Comparison of ENCODE assay signal across 1 cellular context in the genomic region with DNA sequence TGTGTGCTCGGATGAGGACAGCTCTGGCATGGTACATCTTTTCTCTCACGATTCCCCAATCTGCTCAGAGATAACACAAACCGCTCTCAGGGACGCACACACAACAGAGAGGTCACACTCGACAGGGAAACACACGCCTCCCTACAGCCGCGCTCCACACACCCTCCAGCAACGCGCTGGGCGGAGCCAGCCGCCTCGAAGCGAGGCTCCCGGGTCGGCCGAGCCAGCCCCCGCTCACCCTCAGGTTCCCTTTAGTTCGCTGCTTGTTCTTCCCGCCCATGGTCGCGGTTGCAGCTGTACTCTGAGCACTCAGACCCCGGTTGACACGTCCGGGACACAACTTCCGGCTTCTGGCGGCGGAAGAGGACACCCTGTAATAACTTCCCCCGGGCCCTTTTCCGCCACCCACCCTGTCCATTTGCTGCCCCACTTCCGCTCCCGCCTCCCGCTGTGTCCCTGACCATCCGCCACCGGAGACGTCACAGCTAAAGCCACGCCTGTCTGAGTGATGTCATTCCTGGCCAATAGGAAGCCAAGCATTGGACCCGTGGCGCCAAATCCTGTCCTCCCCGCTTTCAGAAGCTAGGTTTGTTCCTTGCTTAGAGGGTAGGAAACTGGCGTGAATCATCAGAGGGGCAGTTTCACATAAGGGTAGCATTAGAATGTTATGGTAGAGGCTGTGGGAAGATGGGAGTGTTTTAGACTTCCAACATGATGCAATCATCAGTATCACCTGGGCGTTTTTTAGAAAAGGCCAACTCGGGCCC.
A peak's percentile ranks its signal among the peaks of the same experiment; 100 is the strongest.
TF ChIP-seq lines count a peak whose summit lies in the region.

A gene with protein sequence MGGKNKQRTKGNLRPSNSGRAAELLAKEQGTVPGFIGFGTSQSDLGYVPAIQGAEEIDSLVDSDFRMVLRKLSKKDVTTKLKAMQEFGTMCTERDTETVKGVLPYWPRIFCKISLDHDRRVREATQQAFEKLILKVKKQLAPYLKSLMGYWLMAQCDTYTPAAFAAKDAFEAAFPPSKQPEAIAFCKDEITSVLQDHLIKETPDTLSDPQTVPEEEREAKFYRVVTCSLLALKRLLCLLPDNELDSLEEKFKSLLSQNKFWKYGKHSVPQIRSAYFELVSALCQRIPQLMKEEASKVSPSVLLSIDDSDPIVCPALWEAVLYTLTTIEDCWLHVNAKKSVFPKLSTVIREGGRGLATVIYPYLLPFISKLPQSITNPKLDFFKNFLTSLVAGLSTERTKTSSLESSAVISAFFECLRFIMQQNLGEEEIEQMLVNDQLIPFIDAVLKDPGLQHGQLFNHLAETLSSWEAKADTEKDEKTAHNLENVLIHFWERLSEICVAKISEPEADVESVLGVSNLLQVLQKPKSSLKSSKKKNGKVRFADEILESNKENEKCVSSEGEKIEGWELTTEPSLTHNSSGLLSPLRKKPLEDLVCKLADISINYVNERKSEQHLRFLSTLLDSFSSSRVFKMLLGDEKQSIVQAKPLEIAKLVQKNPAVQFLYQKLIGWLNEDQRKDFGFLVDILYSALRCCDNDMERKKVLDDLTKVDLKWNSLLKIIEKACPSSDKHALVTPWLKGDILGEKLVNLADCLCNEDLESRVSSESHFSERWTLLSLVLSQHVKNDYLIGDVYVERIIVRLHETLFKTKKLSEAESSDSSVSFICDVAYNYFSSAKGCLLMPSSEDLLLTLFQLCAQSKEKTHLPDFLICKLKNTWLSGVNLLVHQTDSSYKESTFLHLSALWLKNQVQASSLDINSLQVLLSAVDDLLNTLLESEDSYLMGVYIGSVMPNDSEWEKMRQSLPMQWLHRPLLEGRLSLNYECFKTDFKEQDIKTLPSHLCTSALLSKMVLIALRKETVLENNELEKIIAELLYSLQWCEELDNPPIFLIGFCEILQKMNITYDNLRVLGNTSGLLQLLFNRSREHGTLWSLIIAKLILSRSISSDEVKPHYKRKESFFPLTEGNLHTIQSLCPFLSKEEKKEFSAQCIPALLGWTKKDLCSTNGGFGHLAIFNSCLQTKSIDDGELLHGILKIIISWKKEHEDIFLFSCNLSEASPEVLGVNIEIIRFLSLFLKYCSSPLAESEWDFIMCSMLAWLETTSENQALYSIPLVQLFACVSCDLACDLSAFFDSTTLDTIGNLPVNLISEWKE (N-terminal part only) (minus strand): TSS at position 352 of the 767 bp plus-strand sequence. CDS start 72 bp downstream, at position 280.

TF ChIP-seq in HepG2, 621 proteins besides CTCF, POLR2A, EP300 and RAD21 (continued from another document and continues in another):
- TF ChIP-seq, protein P1, sequence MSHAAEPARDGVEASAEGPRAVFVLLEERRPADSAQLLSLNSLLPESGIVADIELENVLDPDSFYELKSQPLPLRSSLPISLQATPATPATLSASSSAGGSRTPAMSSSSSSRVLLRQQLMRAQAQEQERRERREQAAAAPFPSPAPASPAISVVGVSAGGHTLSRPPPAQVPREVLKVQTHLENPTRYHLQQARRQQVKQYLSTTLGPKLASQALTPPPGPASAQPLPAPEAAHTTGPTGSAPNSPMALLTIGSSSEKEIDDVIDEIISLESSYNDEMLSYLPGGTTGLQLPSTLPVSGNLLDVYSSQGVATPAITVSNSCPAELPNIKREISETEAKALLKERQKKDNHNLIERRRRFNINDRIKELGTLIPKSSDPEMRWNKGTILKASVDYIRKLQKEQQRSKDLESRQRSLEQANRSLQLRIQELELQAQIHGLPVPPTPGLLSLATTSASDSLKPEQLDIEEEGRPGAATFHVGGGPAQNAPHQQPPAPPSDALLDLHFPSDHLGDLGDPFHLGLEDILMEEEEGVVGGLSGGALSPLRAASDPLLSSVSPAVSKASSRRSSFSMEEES (CRISPR knock-in tag; IDR thresholded peaks at IDR 0.05), result no peak
- TF ChIP-seq KLF9 (CRISPR knock-in tag; IDR thresholded peaks at IDR 0.05; ENCODE audit: low read depth) (no peak), LCORL (IDR thresholded peaks at IDR 0.05) (no peak), LCORL (CRISPR knock-in tag; IDR thresholded peaks at IDR 0.05) (peak; percentile 22; the same call in 1 of the 2 replicates), TBP (CRISPR knock-in tag; IDR thresholded peaks at IDR 0.05) (no peak), NBN (conservative IDR thresholded peaks at IDR 0.05) (no peak), ZNF17 (CRISPR knock-in tag; IDR thresholded peaks at IDR 0.05) (no peak), IRX3 (CRISPR knock-in tag; IDR thresholded peaks at IDR 0.05; ENCODE audit: borderline replicate concordance, low read depth) (no peak), KDM2A (CRISPR knock-in tag; IDR thresholded peaks at IDR 0.05; ENCODE audit: borderline replicate concordance, low read depth) (peak; percentile 53), TCF7L2 (IDR thresholded peaks at IDR 0.05; ENCODE audit: low read depth, low read length) (no peak), ZFP37 (CRISPR knock-in tag; IDR thresholded peaks at IDR 0.05; ENCODE audit: borderline replicate concordance) (peak; percentile 79; the same call in 1 of the 2 replicates), ZNF720 (CRISPR knock-in tag; IDR thresholded peaks at IDR 0.05) (no peak), TBX3 (IDR thresholded peaks at IDR 0.05; ENCODE audit: borderline replicate concordance) (peak; percentile 69; the same call in 1 of the 2 replicates), ZZZ3 (CRISPR knock-in tag; IDR thresholded peaks at IDR 0.05; ENCODE audit: borderline replicate concordance) (peak; percentile 81; the same call in 1 of the 2 replicates), ZNF737 (CRISPR knock-in tag; IDR thresholded peaks at IDR 0.05; ENCODE audit: borderline replicate concordance) (no peak), MAZ (IDR thresholded peaks at IDR 0.05; ENCODE audit: borderline replicate concordance, low read depth, low read length) (peak; percentile 65; the same call in 1 of the 2 replicates), MAZ (CRISPR knock-in tag; IDR thresholded peaks at IDR 0.05; ENCODE audit: low read depth) (no peak), PHF21A (CRISPR knock-in tag; IDR thresholded peaks at IDR 0.05) (0 out of 2 replicates have a peak, but pooled peaks have one; percentile 20), CHD2 (IDR thresholded peaks at IDR 0.05; ENCODE audit: low read depth, low read length) (no peak), REXO4 (CRISPR knock-in tag; IDR thresholded peaks at IDR 0.05; ENCODE audit: borderline replicate concordance) (no peak)
- TF ChIP-seq, protein P2, sequence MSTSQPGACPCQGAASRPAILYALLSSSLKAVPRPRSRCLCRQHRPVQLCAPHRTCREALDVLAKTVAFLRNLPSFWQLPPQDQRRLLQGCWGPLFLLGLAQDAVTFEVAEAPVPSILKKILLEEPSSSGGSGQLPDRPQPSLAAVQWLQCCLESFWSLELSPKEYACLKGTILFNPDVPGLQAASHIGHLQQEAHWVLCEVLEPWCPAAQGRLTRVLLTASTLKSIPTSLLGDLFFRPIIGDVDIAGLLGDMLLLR (CRISPR knock-in tag; IDR thresholded peaks at IDR 0.05), result no peak
- TF ChIP-seq, protein P3, sequence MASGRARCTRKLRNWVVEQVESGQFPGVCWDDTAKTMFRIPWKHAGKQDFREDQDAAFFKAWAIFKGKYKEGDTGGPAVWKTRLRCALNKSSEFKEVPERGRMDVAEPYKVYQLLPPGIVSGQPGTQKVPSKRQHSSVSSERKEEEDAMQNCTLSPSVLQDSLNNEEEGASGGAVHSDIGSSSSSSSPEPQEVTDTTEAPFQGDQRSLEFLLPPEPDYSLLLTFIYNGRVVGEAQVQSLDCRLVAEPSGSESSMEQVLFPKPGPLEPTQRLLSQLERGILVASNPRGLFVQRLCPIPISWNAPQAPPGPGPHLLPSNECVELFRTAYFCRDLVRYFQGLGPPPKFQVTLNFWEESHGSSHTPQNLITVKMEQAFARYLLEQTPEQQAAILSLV (CRISPR knock-in tag; IDR thresholded peaks at IDR 0.05; ENCODE audit: borderline replicate concordance), result peak; percentile 14; the same call in 1 of the 2 replicates
- TF ChIP-seq, protein P4, sequence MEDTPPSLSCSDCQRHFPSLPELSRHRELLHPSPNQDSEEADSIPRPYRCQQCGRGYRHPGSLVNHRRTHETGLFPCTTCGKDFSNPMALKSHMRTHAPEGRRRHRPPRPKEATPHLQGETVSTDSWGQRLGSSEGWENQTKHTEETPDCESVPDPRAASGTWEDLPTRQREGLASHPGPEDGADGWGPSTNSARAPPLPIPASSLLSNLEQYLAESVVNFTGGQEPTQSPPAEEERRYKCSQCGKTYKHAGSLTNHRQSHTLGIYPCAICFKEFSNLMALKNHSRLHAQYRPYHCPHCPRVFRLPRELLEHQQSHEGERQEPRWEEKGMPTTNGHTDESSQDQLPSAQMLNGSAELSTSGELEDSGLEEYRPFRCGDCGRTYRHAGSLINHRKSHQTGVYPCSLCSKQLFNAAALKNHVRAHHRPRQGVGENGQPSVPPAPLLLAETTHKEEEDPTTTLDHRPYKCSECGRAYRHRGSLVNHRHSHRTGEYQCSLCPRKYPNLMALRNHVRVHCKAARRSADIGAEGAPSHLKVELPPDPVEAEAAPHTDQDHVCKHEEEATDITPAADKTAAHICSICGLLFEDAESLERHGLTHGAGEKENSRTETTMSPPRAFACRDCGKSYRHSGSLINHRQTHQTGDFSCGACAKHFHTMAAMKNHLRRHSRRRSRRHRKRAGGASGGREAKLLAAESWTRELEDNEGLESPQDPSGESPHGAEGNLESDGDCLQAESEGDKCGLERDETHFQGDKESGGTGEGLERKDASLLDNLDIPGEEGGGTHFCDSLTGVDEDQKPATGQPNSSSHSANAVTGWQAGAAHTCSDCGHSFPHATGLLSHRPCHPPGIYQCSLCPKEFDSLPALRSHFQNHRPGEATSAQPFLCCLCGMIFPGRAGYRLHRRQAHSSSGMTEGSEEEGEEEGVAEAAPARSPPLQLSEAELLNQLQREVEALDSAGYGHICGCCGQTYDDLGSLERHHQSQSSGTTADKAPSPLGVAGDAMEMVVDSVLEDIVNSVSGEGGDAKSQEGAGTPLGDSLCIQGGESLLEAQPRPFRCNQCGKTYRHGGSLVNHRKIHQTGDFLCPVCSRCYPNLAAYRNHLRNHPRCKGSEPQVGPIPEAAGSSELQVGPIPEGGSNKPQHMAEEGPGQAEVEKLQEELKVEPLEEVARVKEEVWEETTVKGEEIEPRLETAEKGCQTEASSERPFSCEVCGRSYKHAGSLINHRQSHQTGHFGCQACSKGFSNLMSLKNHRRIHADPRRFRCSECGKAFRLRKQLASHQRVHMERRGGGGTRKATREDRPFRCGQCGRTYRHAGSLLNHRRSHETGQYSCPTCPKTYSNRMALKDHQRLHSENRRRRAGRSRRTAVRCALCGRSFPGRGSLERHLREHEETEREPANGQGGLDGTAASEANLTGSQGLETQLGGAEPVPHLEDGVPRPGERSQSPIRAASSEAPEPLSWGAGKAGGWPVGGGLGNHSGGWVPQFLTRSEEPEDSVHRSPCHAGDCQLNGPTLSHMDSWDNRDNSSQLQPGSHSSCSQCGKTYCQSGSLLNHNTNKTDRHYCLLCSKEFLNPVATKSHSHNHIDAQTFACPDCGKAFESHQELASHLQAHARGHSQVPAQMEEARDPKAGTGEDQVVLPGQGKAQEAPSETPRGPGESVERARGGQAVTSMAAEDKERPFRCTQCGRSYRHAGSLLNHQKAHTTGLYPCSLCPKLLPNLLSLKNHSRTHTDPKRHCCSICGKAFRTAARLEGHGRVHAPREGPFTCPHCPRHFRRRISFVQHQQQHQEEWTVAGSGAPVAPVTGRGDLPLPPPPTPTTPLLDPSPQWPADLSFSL (CRISPR knock-in tag; IDR thresholded peaks at IDR 0.05), result 0 out of 2 replicates have a peak, but pooled peaks have one; percentile 80
- TF ChIP-seq, protein P5, sequence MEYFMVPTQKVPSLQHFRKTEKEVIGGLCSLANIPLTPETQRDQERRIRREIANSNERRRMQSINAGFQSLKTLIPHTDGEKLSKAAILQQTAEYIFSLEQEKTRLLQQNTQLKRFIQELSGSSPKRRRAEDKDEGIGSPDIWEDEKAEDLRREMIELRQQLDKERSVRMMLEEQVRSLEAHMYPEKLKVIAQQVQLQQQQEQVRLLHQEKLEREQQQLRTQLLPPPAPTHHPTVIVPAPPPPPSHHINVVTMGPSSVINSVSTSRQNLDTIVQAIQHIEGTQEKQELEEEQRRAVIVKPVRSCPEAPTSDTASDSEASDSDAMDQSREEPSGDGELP (IDR thresholded peaks at IDR 0.05; ENCODE audit: borderline replicate concordance, low read depth), result peak; percentile 74; the same call in 1 of the 2 replicates
- TF ChIP-seq, protein P6, sequence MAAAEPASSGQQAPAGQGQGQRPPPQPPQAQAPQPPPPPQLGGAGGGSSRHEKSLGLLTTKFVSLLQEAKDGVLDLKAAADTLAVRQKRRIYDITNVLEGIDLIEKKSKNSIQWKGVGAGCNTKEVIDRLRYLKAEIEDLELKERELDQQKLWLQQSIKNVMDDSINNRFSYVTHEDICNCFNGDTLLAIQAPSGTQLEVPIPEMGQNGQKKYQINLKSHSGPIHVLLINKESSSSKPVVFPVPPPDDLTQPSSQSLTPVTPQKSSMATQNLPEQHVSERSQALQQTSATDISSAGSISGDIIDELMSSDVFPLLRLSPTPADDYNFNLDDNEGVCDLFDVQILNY (CRISPR knock-in tag; conservative IDR thresholded peaks at IDR 0.05), result peak; percentile 98
- TF ChIP-seq, protein P7, sequence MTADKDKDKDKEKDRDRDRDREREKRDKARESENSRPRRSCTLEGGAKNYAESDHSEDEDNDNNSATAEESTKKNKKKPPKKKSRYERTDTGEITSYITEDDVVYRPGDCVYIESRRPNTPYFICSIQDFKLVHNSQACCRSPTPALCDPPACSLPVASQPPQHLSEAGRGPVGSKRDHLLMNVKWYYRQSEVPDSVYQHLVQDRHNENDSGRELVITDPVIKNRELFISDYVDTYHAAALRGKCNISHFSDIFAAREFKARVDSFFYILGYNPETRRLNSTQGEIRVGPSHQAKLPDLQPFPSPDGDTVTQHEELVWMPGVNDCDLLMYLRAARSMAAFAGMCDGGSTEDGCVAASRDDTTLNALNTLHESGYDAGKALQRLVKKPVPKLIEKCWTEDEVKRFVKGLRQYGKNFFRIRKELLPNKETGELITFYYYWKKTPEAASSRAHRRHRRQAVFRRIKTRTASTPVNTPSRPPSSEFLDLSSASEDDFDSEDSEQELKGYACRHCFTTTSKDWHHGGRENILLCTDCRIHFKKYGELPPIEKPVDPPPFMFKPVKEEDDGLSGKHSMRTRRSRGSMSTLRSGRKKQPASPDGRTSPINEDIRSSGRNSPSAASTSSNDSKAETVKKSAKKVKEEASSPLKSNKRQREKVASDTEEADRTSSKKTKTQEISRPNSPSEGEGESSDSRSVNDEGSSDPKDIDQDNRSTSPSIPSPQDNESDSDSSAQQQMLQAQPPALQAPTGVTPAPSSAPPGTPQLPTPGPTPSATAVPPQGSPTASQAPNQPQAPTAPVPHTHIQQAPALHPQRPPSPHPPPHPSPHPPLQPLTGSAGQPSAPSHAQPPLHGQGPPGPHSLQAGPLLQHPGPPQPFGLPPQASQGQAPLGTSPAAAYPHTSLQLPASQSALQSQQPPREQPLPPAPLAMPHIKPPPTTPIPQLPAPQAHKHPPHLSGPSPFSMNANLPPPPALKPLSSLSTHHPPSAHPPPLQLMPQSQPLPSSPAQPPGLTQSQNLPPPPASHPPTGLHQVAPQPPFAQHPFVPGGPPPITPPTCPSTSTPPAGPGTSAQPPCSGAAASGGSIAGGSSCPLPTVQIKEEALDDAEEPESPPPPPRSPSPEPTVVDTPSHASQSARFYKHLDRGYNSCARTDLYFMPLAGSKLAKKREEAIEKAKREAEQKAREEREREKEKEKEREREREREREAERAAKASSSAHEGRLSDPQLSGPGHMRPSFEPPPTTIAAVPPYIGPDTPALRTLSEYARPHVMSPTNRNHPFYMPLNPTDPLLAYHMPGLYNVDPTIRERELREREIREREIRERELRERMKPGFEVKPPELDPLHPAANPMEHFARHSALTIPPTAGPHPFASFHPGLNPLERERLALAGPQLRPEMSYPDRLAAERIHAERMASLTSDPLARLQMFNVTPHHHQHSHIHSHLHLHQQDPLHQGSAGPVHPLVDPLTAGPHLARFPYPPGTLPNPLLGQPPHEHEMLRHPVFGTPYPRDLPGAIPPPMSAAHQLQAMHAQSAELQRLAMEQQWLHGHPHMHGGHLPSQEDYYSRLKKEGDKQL (CRISPR knock-in tag; IDR thresholded peaks at IDR 0.05; ENCODE audit: low read depth), result no peak
